Comparison of ENCODE assay signal across 1 cellular context in genomic region chr9:135085830-135086546, GRCh38.
TF ChIP-seq lines count a peak whose summit lies in the region.

No MANE protein-coding gene starts in this region.

TF ChIP-seq in HepG2, 621 proteins besides CTCF, POLR2A, EP300 and RAD21 (continued from another document and continues in another):
- no peak for TF ChIP-seq CENPBD1 (CRISPR knock-in tag; IDR thresholded peaks at IDR 0.05; ENCODE audit: borderline replicate concordance, low read depth)
- TF ChIP-seq ZNF614 (CRISPR knock-in tag; IDR thresholded peaks at IDR 0.05; ENCODE audit: borderline replicate concordance) = peak; percentile 74
- TF ChIP-seq ARNTL (CRISPR knock-in tag; IDR thresholded peaks at IDR 0.05) = peak; percentile 65
- no peak for TF ChIP-seq TERF1 (CRISPR knock-in tag; IDR thresholded peaks at IDR 0.05)
- no peak for TF ChIP-seq AFF4 (CRISPR knock-in tag; IDR thresholded peaks at IDR 0.05)
- no peak for TF ChIP-seq SNRNP70 (IDR thresholded peaks at IDR 0.05; ENCODE audit: low read depth, low read length)
- no peak for TF ChIP-seq KLF15 (CRISPR knock-in tag; IDR thresholded peaks at IDR 0.05; ENCODE audit: borderline replicate concordance)
- TF ChIP-seq ZNF567 (CRISPR knock-in tag; IDR thresholded peaks at IDR 0.05; ENCODE audit: borderline replicate concordance) = no peak
- TF ChIP-seq TEF (CRISPR knock-in tag; IDR thresholded peaks at IDR 0.05) = no peak
- no peak for TF ChIP-seq ZNF329 (CRISPR knock-in tag; IDR thresholded peaks at IDR 0.05; ENCODE audit: low read depth)
- no peak for TF ChIP-seq ZNF672 (CRISPR knock-in tag; IDR thresholded peaks at IDR 0.05)
- peak; percentile 69 for TF ChIP-seq ZNF687 (CRISPR knock-in tag; IDR thresholded peaks at IDR 0.05)
- TF ChIP-seq SETDB1 (CRISPR knock-in tag; IDR thresholded peaks at IDR 0.05; ENCODE audit: borderline replicate concordance) = no peak
- no peak; the same call in 1 of the 2 replicates for TF ChIP-seq EHMT2 (IDR thresholded peaks at IDR 0.05; ENCODE audit: borderline replicate concordance, low read depth, low read length)
- peak; percentile 69; the same call in 1 of the 2 replicates for TF ChIP-seq KDM2A (CRISPR knock-in tag; IDR thresholded peaks at IDR 0.05; ENCODE audit: borderline replicate concordance, low read depth)
- TF ChIP-seq FOXM1 (CRISPR knock-in tag; IDR thresholded peaks at IDR 0.05) = no peak
- TF ChIP-seq ZNF883 (CRISPR knock-in tag; IDR thresholded peaks at IDR 0.05; ENCODE audit: not compliant biosample characterization) = no peak
- no peak for TF ChIP-seq ZNF136 (CRISPR knock-in tag; IDR thresholded peaks at IDR 0.05; ENCODE audit: low read depth)
- TF ChIP-seq ZNF790 (CRISPR knock-in tag; IDR thresholded peaks at IDR 0.05; ENCODE audit: borderline replicate concordance) = no peak
- TF ChIP-seq XRCC5 (optimal IDR thresholded peaks at IDR 0.05; ENCODE audit: low read length) = no peak
- peak; percentile 73 for TF ChIP-seq NCOA2 (CRISPR knock-in tag; IDR thresholded peaks at IDR 0.05)
- TF ChIP-seq SAP130 (CRISPR knock-in tag; IDR thresholded peaks at IDR 0.05; ENCODE audit: low read depth) = peak; percentile 75
- 0 out of 2 replicates have a peak, but pooled peaks have one; percentile 51 for TF ChIP-seq SAFB2 (CRISPR knock-in tag; IDR thresholded peaks at IDR 0.05; ENCODE audit: borderline replicate concordance, low read depth)
- peak; percentile 86; the same call in 1 of the 2 replicates for TF ChIP-seq E2F5 (CRISPR knock-in tag; conservative IDR thresholded peaks at IDR 0.05)
- no peak for TF ChIP-seq ZNF337 (CRISPR knock-in tag; IDR thresholded peaks at IDR 0.05; ENCODE audit: borderline replicate concordance, low read depth)
- peak; percentile 64 for TF ChIP-seq ZNF772 (CRISPR knock-in tag; IDR thresholded peaks at IDR 0.05)
- no peak for TF ChIP-seq GLMP (CRISPR knock-in tag; IDR thresholded peaks at IDR 0.05; ENCODE audit: borderline replicate concordance)
- no peak for TF ChIP-seq AKNA (CRISPR knock-in tag; IDR thresholded peaks at IDR 0.05; ENCODE audit: borderline replicate concordance)
- TF ChIP-seq TCF12 (IDR thresholded peaks at IDR 0.05) = no peak
- 0 out of 2 replicates have a peak, but pooled peaks have one; percentile 70 for TF ChIP-seq TCF12 (CRISPR knock-in tag; IDR thresholded peaks at IDR 0.05)
- no peak for TF ChIP-seq NFE2 (CRISPR knock-in tag; IDR thresholded peaks at IDR 0.05)
- TF ChIP-seq ZBTB4 (CRISPR knock-in tag; IDR thresholded peaks at IDR 0.05; ENCODE audit: borderline replicate concordance) = peak; percentile 40; the same call in 1 of the 2 replicates
- TF ChIP-seq GMEB1 (CRISPR knock-in tag; IDR thresholded peaks at IDR 0.05; ENCODE audit: borderline replicate concordance) = no peak
- TF ChIP-seq CENPX (CRISPR knock-in tag; IDR thresholded peaks at IDR 0.05) = no peak
